In genomic region chr2:237691908-237692600, GRCh38 we compare ENCODE assay signal across 1 cellular context.
TF ChIP-seq lines count a peak whose summit lies in the region.

No MANE protein-coding gene starts in this region.

TF ChIP-seq in HepG2, 621 proteins besides CTCF, POLR2A, EP300 and RAD21 (continued from another document and continues in another):
- TF ChIP-seq ZNF609 (CRISPR knock-in tag; IDR thresholded peaks at IDR 0.05; ENCODE audit: borderline replicate concordance) (0 out of 2 replicates have a peak, but pooled peaks have one; percentile 14), ZBTB44 (CRISPR knock-in tag; IDR thresholded peaks at IDR 0.05) (0 out of 2 replicates have a peak, but pooled peaks have one; percentile 45), SKI (IDR thresholded peaks at IDR 0.05; ENCODE audit: partially characterized antibody) (peak; percentile 33), ZNF138 (CRISPR knock-in tag; IDR thresholded peaks at IDR 0.05; ENCODE audit: low read depth) (no peak), TFDP1 (CRISPR knock-in tag; IDR thresholded peaks at IDR 0.05; ENCODE audit: borderline replicate concordance) (peak; percentile 54; the same call in 1 of the 2 replicates), TERF1 (CRISPR knock-in tag; IDR thresholded peaks at IDR 0.05) (0 out of 2 replicates have a peak, but pooled peaks have one; percentile 4), ZNF782 (CRISPR knock-in tag; IDR thresholded peaks at IDR 0.05; ENCODE audit: borderline replicate concordance) (no peak), ZZZ3 (CRISPR knock-in tag; IDR thresholded peaks at IDR 0.05; ENCODE audit: borderline replicate concordance) (no peak), HNRNPH1 (optimal IDR thresholded peaks at IDR 0.05; ENCODE audit: low read depth, low read length) (no peak), ZNF564 (CRISPR knock-in tag; IDR thresholded peaks at IDR 0.05) (0 out of 2 replicates have a peak, but pooled peaks have one; percentile 49), HES4 (CRISPR knock-in tag; IDR thresholded peaks at IDR 0.05; ENCODE audit: borderline replicate concordance) (peak; percentile 32; the same call in 1 of the 2 replicates), MEIS2 (CRISPR knock-in tag; IDR thresholded peaks at IDR 0.05) (peak; percentile 22; the same call in 1 of the 2 replicates), ZNF343 (CRISPR knock-in tag; IDR thresholded peaks at IDR 0.05) (0 out of 2 replicates have a peak, but pooled peaks have one; percentile 73), KLF16 (CRISPR knock-in tag; IDR thresholded peaks at IDR 0.05) (no peak; a peak in 1 of 4 replicates), MLLT10 (CRISPR knock-in tag; IDR thresholded peaks at IDR 0.05) (no peak), ZNF205 (CRISPR knock-in tag; IDR thresholded peaks at IDR 0.05) (0 out of 2 replicates have a peak, but pooled peaks have one; percentile 34), ISL2 (CRISPR knock-in tag; IDR thresholded peaks at IDR 0.05) (no peak), KMT2B (CRISPR knock-in tag; IDR thresholded peaks at IDR 0.05) (peak; percentile 39), SMAD3 (CRISPR knock-in tag; IDR thresholded peaks at IDR 0.05) (0 out of 2 replicates have a peak, but pooled peaks have one; percentile 22), AFF4 (CRISPR knock-in tag; IDR thresholded peaks at IDR 0.05) (no peak), TRIM24 (CRISPR knock-in tag; IDR thresholded peaks at IDR 0.05) (no peak), YEATS4 (CRISPR knock-in tag; IDR thresholded peaks at IDR 0.05; ENCODE audit: borderline replicate concordance) (peak; percentile 72; the same call in 1 of the 2 replicates), HMG20B (CRISPR knock-in tag; conservative IDR thresholded peaks at IDR 0.05) (no peak), CENPT (CRISPR knock-in tag; IDR thresholded peaks at IDR 0.05; ENCODE audit: low read depth) (peak; percentile 21; the same call in 1 of the 2 replicates), ZNF891 (CRISPR knock-in tag; IDR thresholded peaks at IDR 0.05) (0 out of 2 replicates have a peak, but pooled peaks have one; percentile 77), ELK4 (CRISPR knock-in tag; IDR thresholded peaks at IDR 0.05; ENCODE audit: borderline replicate concordance) (no peak), GABPA (IDR thresholded peaks at IDR 0.05; ENCODE audit: low read depth, low read length) (0 out of 2 replicates have a peak, but pooled peaks have one; percentile 3), GABPA (CRISPR knock-in tag; IDR thresholded peaks at IDR 0.05; ENCODE audit: low read depth) (no peak), CEBPB (IDR thresholded peaks at IDR 0.05; ENCODE audit: borderline replicate concordance, low read depth, low read length) (no peak), RARA (CRISPR knock-in tag; IDR thresholded peaks at IDR 0.05) (no peak), ZNF234 (CRISPR knock-in tag; conservative IDR thresholded peaks at IDR 0.05) (no peak), ZHX2 (IDR thresholded peaks at IDR 0.05; ENCODE audit: low read depth) (no peak), ZHX2 (CRISPR knock-in tag; IDR thresholded peaks at IDR 0.05; ENCODE audit: borderline replicate concordance) (peak; percentile 79; the same call in 1 of the 2 replicates), SALL2 (CRISPR knock-in tag; IDR thresholded peaks at IDR 0.05) (peak; percentile 51; the same call in 1 of the 2 replicates), ZNF441 (CRISPR knock-in tag; IDR thresholded peaks at IDR 0.05; ENCODE audit: borderline replicate concordance) (no peak; the same call in 1 of the 2 replicates), REXO4 (CRISPR knock-in tag; IDR thresholded peaks at IDR 0.05; ENCODE audit: borderline replicate concordance) (no peak), HNRNPK (IDR thresholded peaks at IDR 0.05; ENCODE audit: low read depth, low read length, poor library complexity, severe bottlenecking) (no peak), ZFY (CRISPR knock-in tag; IDR thresholded peaks at IDR 0.05) (peak; percentile 57), ZNF563 (CRISPR knock-in tag; IDR thresholded peaks at IDR 0.05) (peak; percentile 70), ZNF773 (CRISPR knock-in tag; IDR thresholded peaks at IDR 0.05; ENCODE audit: borderline replicate concordance) (peak; percentile 59; the same call in 1 of the 2 replicates), NCOR1 (IDR thresholded peaks at IDR 0.05; ENCODE audit: borderline replicate concordance, low read length) (no peak), RNF2 (conservative IDR thresholded peaks at IDR 0.05; ENCODE audit: low read depth) (no peak), ZNF446 (CRISPR knock-in tag; IDR thresholded peaks at IDR 0.05) (0 out of 2 replicates have a peak, but pooled peaks have one; percentile 25), ZNF547 (CRISPR knock-in tag; IDR thresholded peaks at IDR 0.05) (peak; percentile 21; the same call in 1 of the 2 replicates), ZNF781 (CRISPR knock-in tag; IDR thresholded peaks at IDR 0.05; ENCODE audit: borderline replicate concordance, not compliant biosample characterization) (no peak)
